Comparison of ENCODE assay signal across 10 cellular contexts in genomic region chr12:45243963-45244362, GRCh38. TPM values are rescaled to one million over a fixed set of nuclear protein-coding genes. Genes with fewer than 3 reads are reported as not detected.
DNase-seq lines count a peak whose midpoint lies in the region; ATAC-seq and TF ChIP-seq lines count a peak whose summit lies in the region.
"Had no signal": no experiment of that assay in that cellular context is flagged by ENCODE, and none has a peak within 500 bp of the region (broad histone marks: within the 10 kb centered on the region; RNA-seq: fewer than 3 reads in every experiment).

No MANE protein-coding gene starts in this region.

- no peak for TF ChIP-seq CTCF in stomach (IDR thresholded peaks at IDR 0.05)

- no peaks in the 10 kb centered on the region for H3K36me3 Mint-ChIP-seq in effector memory CD8-positive, alpha-beta T cell (ENCODE audit: insufficient read depth)
- peaks cover 25% of the 10 kb centered on the region for H3K36me3 Mint-ChIP-seq in activated naive CD8-positive, alpha-beta T cell treated with anti-CD3 and anti-CD28 coated beads for 36 hours

- WGBS in stomach, 5 donors = 84 to 90% (median 89%) methylated on average over 4 of the region's 4 CpGs

- H3K4me1 ChIP-seq in stomach = peaks cover 0 to 39% (median 15%) of the 10 kb centered on the region in 4 donors

- no peaks in the 10 kb centered on the region for H3K9me3 ChIP-seq in stomach

- peak; percentile 29 for ATAC-seq in GM18511 (IDR thresholded peaks at IDR 0.05; ENCODE audit: unreplicated experiment)
- ATAC-seq in HG03095 (IDR thresholded peaks at IDR 0.05; ENCODE audit: unreplicated experiment) = peak; percentile 20
- ATAC-seq in effector memory CD8-positive, alpha-beta T cell (replicated peaks) = no peak

- H3K4me1 Mint-ChIP-seq in effector memory CD8-positive, alpha-beta T cell (ENCODE audit: low read depth in 2 of 2) = peaks cover 23 to 51% of the 10 kb centered on the region in 2 donors
- peaks cover 8% of the 10 kb centered on the region for H3K4me1 Mint-ChIP-seq in activated naive CD8-positive, alpha-beta T cell treated with anti-CD3 and anti-CD28 coated beads for 36 hours

- peak overlapping the region; percentile 77 to 78 for H3K27ac Mint-ChIP-seq in effector memory CD8-positive, alpha-beta T cell
- no peak overlapping the region for H3K27ac Mint-ChIP-seq in activated naive CD8-positive, alpha-beta T cell treated with anti-CD3 and anti-CD28 coated beads for 36 hours
- H3K27ac Mint-ChIP-seq: activated naive CD8-positive, alpha-beta T cell had no signal

- no peaks in the 10 kb centered on the region for H3K36me3 ChIP-seq in stomach

- TF ChIP-seq EP300 in stomach (IDR thresholded peaks at IDR 0.05) = no peak

- DNase-seq in effector memory CD8-positive, alpha-beta T cell = no peak
- no peak for DNase-seq in stomach
- DNase-seq in activated naive CD8-positive, alpha-beta T cell treated with anti-CD3 and anti-CD28 coated beads for 36 hours = no peak
- no peak for DNase-seq in superior temporal gyrus (ENCODE audit: extremely low spot score)
- DNase-seq in NCI-H2196 (lab: John Stamatoyannopoulos, UW; ENCODE audit: unreplicated experiment) = no peak
- DNase-seq: kidney glomerular epithelial cell, NCI-H1417 treated with DMSO at 0.1 percent for 48 hours had no signal

- no peaks in the 10 kb centered on the region for H3K27me3 ChIP-seq in stomach

- peak overlapping the region in 3 of 5 donors; percentile 4 to 55 (median 39) for H3K27ac ChIP-seq in stomach

- peaks cover 0 to 1% of the 10 kb centered on the region in 2 donors for H3K9me3 Mint-ChIP-seq in effector memory CD8-positive, alpha-beta T cell
- peaks cover 5% of the 10 kb centered on the region for H3K9me3 Mint-ChIP-seq in activated naive CD8-positive, alpha-beta T cell treated with anti-CD3 and anti-CD28 coated beads for 36 hours

- H3K4me3 Mint-ChIP-seq in effector memory CD8-positive, alpha-beta T cell = peak overlapping the region; percentile 63 to 69
- no peak overlapping the region for H3K4me3 Mint-ChIP-seq in activated naive CD8-positive, alpha-beta T cell treated with anti-CD3 and anti-CD28 coated beads for 36 hours
- H3K4me3 Mint-ChIP-seq: activated naive CD8-positive, alpha-beta T cell had no signal

- H3K27me3 Mint-ChIP-seq in effector memory CD8-positive, alpha-beta T cell = no peaks in the 10 kb centered on the region
- H3K27me3 Mint-ChIP-seq in activated naive CD8-positive, alpha-beta T cell treated with anti-CD3 and anti-CD28 coated beads for 36 hours = no peaks in the 10 kb centered on the region
- H3K27me3 Mint-ChIP-seq: activated naive CD8-positive, alpha-beta T cell had no signal

- no peak overlapping the region for H3K4me3 ChIP-seq in stomach

- no peak for TF ChIP-seq POLR2A in stomach (IDR thresholded peaks at IDR 0.05)

- intact Hi-C loops in stomach (cut with DNase I; ENCODE audit: low total_unique reads) = no loop called here

RNA-seq across cellular contexts. Expression of gene ANO6, which starts 28.1 kb away (rescaled TPM):
- 10 to 100 TPM in 4 of 5 donors, 1 to 10 TPM in 1; 8.1 to 78.8 (median 43.3) TPM for total RNA-seq in stomach
- 1 to 10 TPM; 4.4 to 7.3 (median 4.7) TPM for polyA plus RNA-seq in stomach
- 10 to 100 TPM; 12.1 to 12.6 TPM for total RNA-seq in activated naive CD8-positive, alpha-beta T cell treated with anti-CD3 and anti-CD28 coated beads for 36 hours
